ENCODE assay signal across 1 cellular context in genomic region chr12:49783917-49784676, GRCh38.
TF ChIP-seq lines count a peak whose summit lies in the region.

No MANE protein-coding gene starts in this region.

TF ChIP-seq in GM12878, 131 proteins besides CTCF, POLR2A, EP300 and RAD21:
- TF ChIP-seq SREBF2 (IDR thresholded peaks at IDR 0.05; ENCODE audit: low read length) = no peak
- TF ChIP-seq, protein P1, sequence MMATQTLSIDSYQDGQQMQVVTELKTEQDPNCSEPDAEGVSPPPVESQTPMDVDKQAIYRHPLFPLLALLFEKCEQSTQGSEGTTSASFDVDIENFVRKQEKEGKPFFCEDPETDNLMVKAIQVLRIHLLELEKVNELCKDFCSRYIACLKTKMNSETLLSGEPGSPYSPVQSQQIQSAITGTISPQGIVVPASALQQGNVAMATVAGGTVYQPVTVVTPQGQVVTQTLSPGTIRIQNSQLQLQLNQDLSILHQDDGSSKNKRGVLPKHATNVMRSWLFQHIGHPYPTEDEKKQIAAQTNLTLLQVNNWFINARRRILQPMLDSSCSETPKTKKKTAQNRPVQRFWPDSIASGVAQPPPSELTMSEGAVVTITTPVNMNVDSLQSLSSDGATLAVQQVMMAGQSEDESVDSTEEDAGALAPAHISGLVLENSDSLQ (IDR thresholded peaks at IDR 0.05) = peak; percentile 56
- TF ChIP-seq FOXM1 (IDR thresholded peaks at IDR 0.05; ENCODE audit: low read depth, low read length) = no peak
